In genomic region chr9:110479481-110479880, GRCh38 we compare ENCODE assay signal across 20 cellular contexts.
"Had no signal": no experiment of that assay in that cellular context is flagged by ENCODE, and none has a peak within 500 bp of the region (broad histone marks: within the 10 kb centered on the region; RNA-seq: fewer than 3 reads in every experiment).

No MANE protein-coding gene starts in this region.

- ATAC-seq: effector memory CD8-positive, alpha-beta T cell; esophagus mucosa; foreskin keratinocyte; gastrocnemius medialis; gastroesophageal sphincter; heart left ventricle; heart right ventricle had no signal

- DNase-seq: colonic mucosa; cortex of kidney; dermis blood vessel endothelial cell; dorsolateral prefrontal cortex; effector CD4-positive, alpha-beta T cell; effector CD8-positive, alpha-beta T cell; effector memory CD4-positive, alpha-beta T cell; effector memory CD8-positive, alpha-beta T cell; endodermal cell; erythroblast; esophagus squamous epithelium; foreskin fibroblast; foreskin keratinocyte; gastrocnemius medialis; glutamatergic neuron; head of caudate nucleus; heart left ventricle; heart right ventricle had no signal
